ENCODE assay signal across 8 cellular contexts in genomic region chr16:21952793-21953540, GRCh38. TPM values are rescaled to one million over a fixed set of nuclear protein-coding genes. Genes with fewer than 3 reads are reported as not detected.
DNase-seq lines count a peak whose midpoint lies in the region; ATAC-seq and TF ChIP-seq lines count a peak whose summit lies in the region.

TSS of gene UQCRC2 (plus strand) at chr16:21953361. CDS start at chr16:21953424, 63 bp downstream.

- no peaks in the 10 kb centered on the region for H3K9me3 ChIP-seq in ascending aorta
- no peaks in the 10 kb centered on the region for H3K9me3 ChIP-seq in vagina

- peaks cover 6 to 20% of the 10 kb centered on the region in 2 donors for H3K4me1 ChIP-seq in ascending aorta
- peaks cover 13% of the 10 kb centered on the region for H3K4me1 ChIP-seq in rectal smooth muscle tissue (ENCODE audit: control insufficient read depth, insufficient read depth, low read length)
- peaks cover 48% of the 10 kb centered on the region for H3K4me1 ChIP-seq in vagina

- peak within 1 kb of the TSS; percentile 92 to 94 for H3K27ac ChIP-seq in ascending aorta
- H3K27ac ChIP-seq in rectal smooth muscle tissue (ENCODE audit: low read depth, low read length): peak within 1 kb of the TSS; percentile 99
- peak within 1 kb of the TSS; percentile 80 for H3K27ac ChIP-seq in vagina

- intact Hi-C loops in ascending aorta (cut with DNase I): loop anchor here (1.0 to 5.0 kb wide), 5 partner anchors 54 to 1604 kb away; partner anchors contain the start of genes EARS2, POLR3E and UBFD1
- intact Hi-C loops in vagina (cut with DNase I): no loop called here

- no peaks in the 10 kb centered on the region for H3K9me3 Mint-ChIP-seq in T-helper 2 cell treated with Interferon-gamma antibody and Interleukin-4, amounts not matched to agents 5 μg/mL and 100 μg/mL, for 36 hours

- H3K4me1 Mint-ChIP-seq in T-helper 2 cell treated with Interferon-gamma antibody and Interleukin-4, amounts not matched to agents 5 μg/mL and 100 μg/mL, for 36 hours (ENCODE audit: low read depth): peaks cover 43% of the 10 kb centered on the region

- peak in 1 of 3 experiments; percentile 2 for TF ChIP-seq CTCF in ascending aorta (IDR thresholded peaks at IDR 0.05)
- peak in 1 of 3 experiments; percentile 20 for TF ChIP-seq CTCF in vagina (IDR thresholded peaks at IDR 0.05)

- no peaks in the 10 kb centered on the region for H3K27me3 ChIP-seq in ascending aorta
- no peaks in the 10 kb centered on the region for H3K27me3 ChIP-seq in rectal smooth muscle tissue (ENCODE audit: control insufficient read depth, insufficient read depth, low read length)
- no peaks in the 10 kb centered on the region for H3K27me3 ChIP-seq in vagina

- H3K36me3 ChIP-seq in ascending aorta (peaks cover 8 to 12% of the 10 kb centered on the region in 2 donors), rectal smooth muscle tissue (ENCODE audit: control insufficient read depth, insufficient read depth, low read length) (peaks cover 6% of the 10 kb centered on the region), vagina (peaks cover 0 to 13% of the 10 kb centered on the region in 2 donors)

- H3K27ac Mint-ChIP-seq in T-helper 2 cell treated with Interferon-gamma antibody and Interleukin-4, amounts not matched to agents 5 μg/mL and 100 μg/mL, for 36 hours: peak within 1 kb of the TSS; percentile 96

- no peaks in the 10 kb centered on the region for H3K27me3 Mint-ChIP-seq in T-helper 2 cell treated with Interferon-gamma antibody and Interleukin-4, amounts not matched to agents 5 μg/mL and 100 μg/mL, for 36 hours (ENCODE audit: low read depth)

- H3K36me3 Mint-ChIP-seq in T-helper 2 cell treated with Interferon-gamma antibody and Interleukin-4, amounts not matched to agents 5 μg/mL and 100 μg/mL, for 36 hours (ENCODE audit: low read depth): peaks cover 34% of the 10 kb centered on the region

- peak; percentile 62 for ATAC-seq in GM18508 (IDR thresholded peaks at IDR 0.05; ENCODE audit: insufficient read depth, unreplicated experiment)
- peak; percentile 84 for ATAC-seq in HG02981 (IDR thresholded peaks at IDR 0.05; ENCODE audit: unreplicated experiment)

- peak in 1 of 2 donors; percentile 62 for TF ChIP-seq POLR2A in vagina (IDR thresholded peaks at IDR 0.05)

- H3K4me3 ChIP-seq in ascending aorta (peak within 1 kb of the TSS; percentile 84 to 87), rectal smooth muscle tissue (ENCODE audit: low read length) (peak within 1 kb of the TSS; percentile 100), vagina (peak within 1 kb of the TSS; percentile 86 to 87)

- DNase-seq in NCI-H2029 (lab: John Stamatoyannopoulos, UW) (peak; percentile 93), ascending aorta (ENCODE audit: low spot score in 2 of 2) (peak; percentile 48 to 92), hepatic stellate cell (ENCODE audit: low spot score) (peak; percentile 89), vagina (ENCODE audit: extremely low spot score in 2 of 2) (peak; percentile 94 to 96)
- DNase-seq in T-helper 2 cell treated with Interferon-gamma antibody and Interleukin-4, amounts not matched to agents 5 μg/mL and 100 μg/mL, for 36 hours (ENCODE audit: low spot score): peak; percentile 88

- H3K4me3 Mint-ChIP-seq in T-helper 2 cell treated with Interferon-gamma antibody and Interleukin-4, amounts not matched to agents 5 μg/mL and 100 μg/mL, for 36 hours: peak within 1 kb of the TSS; percentile 98

- H3K9ac ChIP-seq in rectal smooth muscle tissue (ENCODE audit: low read length): peak within 1 kb of the TSS; percentile 99

RNA-seq across cellular contexts. Expression of gene UQCRC2, which starts in this region (rescaled TPM):
- total RNA-seq in ascending aorta: 66.3 TPM
- 155 TPM for total RNA-seq in vagina

Comparison
In these comparisons a context has a peak if more than half of its experiments do, and no peak if none do; other contexts are left out.
1. Peak in every context shown above with its lines: DNase-seq, ATAC-seq, H3K4me3 ChIP-seq and H3K27ac ChIP-seq.